ENCODE assay signal across 1 cellular context in the genomic region with DNA sequence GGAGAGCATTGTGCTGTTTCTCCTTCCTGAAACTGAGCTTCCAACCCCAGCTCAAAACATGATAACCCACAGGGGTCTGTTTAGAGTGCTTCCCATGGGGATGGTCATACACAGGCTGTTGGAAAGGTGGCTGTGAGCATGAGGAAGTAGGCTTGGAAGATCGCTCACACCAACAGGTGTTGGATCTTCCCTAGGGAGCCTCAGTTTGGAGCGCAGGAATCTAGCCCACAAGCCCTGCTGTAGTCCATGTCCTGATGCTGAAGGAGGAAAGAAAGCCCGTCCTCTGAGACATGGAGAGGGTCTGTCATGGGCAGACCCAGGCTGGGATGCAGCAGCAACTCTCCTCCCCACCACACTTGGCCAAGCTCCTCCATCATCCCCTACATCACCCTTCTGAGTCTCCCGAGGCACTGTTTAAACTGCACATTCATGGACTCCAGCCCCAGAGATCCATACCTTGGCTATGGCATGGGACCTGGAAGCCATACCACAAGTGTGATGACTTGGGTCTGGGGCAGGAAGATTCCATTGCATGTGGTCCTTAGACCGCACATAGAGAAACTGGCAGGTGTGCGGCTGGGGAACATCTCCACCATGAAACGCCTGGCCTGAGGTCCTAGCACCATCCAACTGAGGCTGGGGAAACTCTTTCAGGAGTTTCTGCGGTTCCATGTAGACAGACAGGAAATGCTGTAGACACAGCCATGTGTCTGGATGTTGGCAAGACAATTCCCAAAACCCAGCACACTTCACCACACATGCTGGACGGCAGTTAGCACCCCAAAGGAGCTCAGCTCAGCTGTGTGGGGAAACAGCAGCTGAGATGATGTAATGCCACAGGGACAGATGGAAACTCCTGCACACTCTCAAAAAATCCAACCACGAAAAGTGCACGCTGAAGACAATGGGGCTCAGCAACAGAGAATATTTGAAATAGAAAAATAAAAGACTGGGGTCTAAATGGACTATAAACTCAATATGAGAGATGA.
TF ChIP-seq lines count a peak whose summit lies in the region.

No MANE protein-coding gene starts in this region.

TF ChIP-seq in GM12878, 131 proteins besides CTCF, POLR2A, EP300 and RAD21:
- TF ChIP-seq, protein P1, sequence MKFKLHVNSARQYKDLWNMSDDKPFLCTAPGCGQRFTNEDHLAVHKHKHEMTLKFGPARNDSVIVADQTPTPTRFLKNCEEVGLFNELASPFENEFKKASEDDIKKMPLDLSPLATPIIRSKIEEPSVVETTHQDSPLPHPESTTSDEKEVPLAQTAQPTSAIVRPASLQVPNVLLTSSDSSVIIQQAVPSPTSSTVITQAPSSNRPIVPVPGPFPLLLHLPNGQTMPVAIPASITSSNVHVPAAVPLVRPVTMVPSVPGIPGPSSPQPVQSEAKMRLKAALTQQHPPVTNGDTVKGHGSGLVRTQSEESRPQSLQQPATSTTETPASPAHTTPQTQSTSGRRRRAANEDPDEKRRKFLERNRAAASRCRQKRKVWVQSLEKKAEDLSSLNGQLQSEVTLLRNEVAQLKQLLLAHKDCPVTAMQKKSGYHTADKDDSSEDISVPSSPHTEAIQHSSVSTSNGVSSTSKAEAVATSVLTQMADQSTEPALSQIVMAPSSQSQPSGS (IDR thresholded peaks at IDR 0.05; ENCODE audit: low read length): no peak
- TF ChIP-seq RUNX3 (IDR thresholded peaks at IDR 0.05; ENCODE audit: low read length): peak; percentile 14; the same call in 1 of the 2 replicates
